ENCODE assay signal across 17 cellular contexts in genomic region chr19:6754653-6755463, GRCh38. TPM values are rescaled to one million over a fixed set of nuclear protein-coding genes. Genes with fewer than 3 reads are reported as not detected.
A peak's percentile ranks its signal among the peaks of the same experiment; 100 is the strongest.
DNase-seq lines count a peak whose midpoint lies in the region; ATAC-seq and TF ChIP-seq lines count a peak whose summit lies in the region.
"Had no signal": no experiment of that assay in that cellular context is flagged by ENCODE, and none has a peak within 500 bp of the region (broad histone marks: within the 10 kb centered on the region; RNA-seq: fewer than 3 reads in every experiment).

No MANE protein-coding gene starts in this region.

- H3K27ac ChIP-seq in stomach = no peak overlapping the region
- H3K27ac ChIP-seq: SJCRH30 had no signal

- H3K4me3 ChIP-seq in H7 (ENCODE audit: insufficient read depth, low read depth, low read length) (no peak overlapping the region), stomach (no peak overlapping the region)
- H3K4me3 ChIP-seq: SJCRH30 had no signal

- H3K36me3 ChIP-seq in H7 (replicated peaks; ENCODE audit: control insufficient read depth, insufficient read depth, low read length) = peaks cover 22% of the 10 kb centered on the region
- H3K36me3 ChIP-seq in stomach = peaks cover 23 to 72% (median 60%) of the 10 kb centered on the region in 4 donors

- no peak for ATAC-seq in natural killer cell treated with Interleukin-12 subunit alpha and Interleukin-12 subunit beta and Interleukin-15 and Interleukin-18, amount 100 ng/mL, for 72 hours
- ATAC-seq in natural killer cell (no peak), HG03378 (IDR thresholded peaks at IDR 0.05; ENCODE audit: unreplicated experiment) (no peak), HG03280 (IDR thresholded peaks at IDR 0.05; ENCODE audit: unreplicated experiment) (no peak)
- no peak for ATAC-seq in central memory CD8-positive, alpha-beta T cell (replicated peaks; ENCODE audit: extremely low read depth, poor library complexity, severe bottlenecking)

- H3K27me3 ChIP-seq in H7 (ENCODE audit: control insufficient read depth, insufficient read depth, low read length) = no peaks in the 10 kb centered on the region
- H3K27me3 ChIP-seq in stomach = no peaks in the 10 kb centered on the region
- H3K27me3 ChIP-seq: SJCRH30 had no signal

- 89 to 93% (median 90%) methylated on average over 20 to 23 of the region's 23 CpGs for WGBS in stomach, 5 donors

- H3K4me1 ChIP-seq in stomach = peaks cover 8 to 22% (median 15%) of the 10 kb centered on the region in 4 donors
- H3K4me1 ChIP-seq: SJCRH30 had no signal

- no peak for TF ChIP-seq POLR2A in stomach (IDR thresholded peaks at IDR 0.05)

- peaks cover 6 to 18% of the 10 kb centered on the region in 2 donors for H3K4me1 Mint-ChIP-seq in natural killer cell treated with Interleukin-12 subunit alpha and Interleukin-12 subunit beta and Interleukin-15 and Interleukin-18, amount 100 ng/mL, for 72 hours (ENCODE audit: low read depth in 2 of 2)
- peaks cover 6 to 23% of the 10 kb centered on the region in 2 donors for H3K4me1 Mint-ChIP-seq in natural killer cell
- peaks cover 20% of the 10 kb centered on the region for H3K4me1 Mint-ChIP-seq in central memory CD8-positive, alpha-beta T cell

- H3K36me3 Mint-ChIP-seq in natural killer cell treated with Interleukin-12 subunit alpha and Interleukin-12 subunit beta and Interleukin-15 and Interleukin-18, amount 100 ng/mL, for 72 hours = peaks cover 7% of the 10 kb centered on the region
- H3K36me3 Mint-ChIP-seq in natural killer cell = no peaks in the 10 kb centered on the region
- H3K36me3 Mint-ChIP-seq in central memory CD8-positive, alpha-beta T cell (ENCODE audit: insufficient read depth) = peaks cover 37% of the 10 kb centered on the region

- TF ChIP-seq EP300 in stomach (IDR thresholded peaks at IDR 0.05) = no peak

- no peak for DNase-seq in natural killer cell treated with Interleukin-12 subunit alpha and Interleukin-12 subunit beta and Interleukin-15 and Interleukin-18, amount 100 ng/mL, for 72 hours (ENCODE audit: low spot score)
- DNase-seq in natural killer cell = no peak
- DNase-seq in H7 = peak; percentile 22
- no peak for DNase-seq in central memory CD8-positive, alpha-beta T cell (ENCODE audit: low spot score in 2 of 2)
- DNase-seq in stomach = no peak
- DNase-seq: CD4-positive, CD25-positive, alpha-beta regulatory T cell; DMS79; H9; NCI-H1417 treated with DMSO at 0.1 percent for 48 hours; NCI-H1930; NCI-H2171; NCI-H446; NCI-H69; NK-92 treated with Interleukin-12 subunit alpha and Interleukin-12 subunit beta, amount 100 ng/mL, for 24 hours; SJCRH30 had no signal

- no peaks in the 10 kb centered on the region for H3K9me3 Mint-ChIP-seq in natural killer cell treated with Interleukin-12 subunit alpha and Interleukin-12 subunit beta and Interleukin-15 and Interleukin-18, amount 100 ng/mL, for 72 hours
- H3K9me3 Mint-ChIP-seq in natural killer cell = no peaks in the 10 kb centered on the region
- no peaks in the 10 kb centered on the region for H3K9me3 Mint-ChIP-seq in central memory CD8-positive, alpha-beta T cell
- H3K9me3 Mint-ChIP-seq: CD4-positive, CD25-positive, alpha-beta regulatory T cell; H9 had no signal

- H3K27me3 Mint-ChIP-seq in natural killer cell treated with Interleukin-12 subunit alpha and Interleukin-12 subunit beta and Interleukin-15 and Interleukin-18, amount 100 ng/mL, for 72 hours = no peaks in the 10 kb centered on the region
- H3K27me3 Mint-ChIP-seq in natural killer cell (ENCODE audit: low read depth in 2 of 2) = no peaks in the 10 kb centered on the region
- no peaks in the 10 kb centered on the region for H3K27me3 Mint-ChIP-seq in central memory CD8-positive, alpha-beta T cell
- H3K27me3 Mint-ChIP-seq: CD4-positive, CD25-positive, alpha-beta regulatory T cell had no signal

- H3K9me3 ChIP-seq in stomach = no peaks in the 10 kb centered on the region
- H3K9me3 ChIP-seq: SJCRH30 had no signal

- intact Hi-C loops in natural killer cell (cut with micrococcal nuclease) (no loop called here), stomach (cut with DNase I; ENCODE audit: low total_unique reads) (no loop called here)

- peak overlapping the region in 1 of 2 donors; percentile 48 for H3K27ac Mint-ChIP-seq in natural killer cell treated with Interleukin-12 subunit alpha and Interleukin-12 subunit beta and Interleukin-15 and Interleukin-18, amount 100 ng/mL, for 72 hours
- H3K27ac Mint-ChIP-seq in natural killer cell = no peak overlapping the region
- peak overlapping the region; percentile 46 for H3K27ac Mint-ChIP-seq in central memory CD8-positive, alpha-beta T cell (ENCODE audit: low read depth)
- H3K27ac Mint-ChIP-seq: CD4-positive, CD25-positive, alpha-beta regulatory T cell; H9 had no signal

- TF ChIP-seq CTCF in natural killer cell (IDR thresholded peaks at IDR 0.05) = no peak
- no peak for TF ChIP-seq CTCF in stomach (IDR thresholded peaks at IDR 0.05)

- H3K4me3 Mint-ChIP-seq in natural killer cell treated with Interleukin-12 subunit alpha and Interleukin-12 subunit beta and Interleukin-15 and Interleukin-18, amount 100 ng/mL, for 72 hours = peak overlapping the region; percentile 12
- H3K4me3 Mint-ChIP-seq in natural killer cell = no peak overlapping the region
- H3K4me3 Mint-ChIP-seq in central memory CD8-positive, alpha-beta T cell = no peak overlapping the region
- H3K4me3 Mint-ChIP-seq: CD4-positive, CD25-positive, alpha-beta regulatory T cell had no signal

RNA-seq across cellular contexts. Expression of gene SH2D3A, which starts 12.4 kb away (rescaled TPM):
- 10 to 100 TPM; 15.2 to 17.8 TPM for total RNA-seq in natural killer cell treated with Interleukin-12 subunit alpha and Interleukin-12 subunit beta and Interleukin-15 and Interleukin-18, amount 100 ng/mL, for 72 hours
- total RNA-seq in natural killer cell = 10 to 100 TPM; 14.6 to 20.1 (median 15.3) TPM
- 11.7 and 12.8 TPM in 2 replicates for total RNA-seq in H7 (2014; rRNA removed; shearing (Covaris generic))
- total RNA-seq in stomach = 10 to 100 TPM in 4 of 5 donors, 1 to 10 TPM in 1; 8.8 to 71.3 (median 43.0) TPM
- polyA plus RNA-seq in stomach = 10 to 100 TPM; 19.9 to 23.6 (median 20.2) TPM
- total RNA-seq: SJCRH30 had no signal

RNA-seq across cellular contexts. Expression of gene TRIP10, which starts 15.4 kb away (rescaled TPM):
- 10 to 100 TPM; 44.8 to 76.5 TPM for total RNA-seq in natural killer cell treated with Interleukin-12 subunit alpha and Interleukin-12 subunit beta and Interleukin-15 and Interleukin-18, amount 100 ng/mL, for 72 hours
- total RNA-seq in natural killer cell (1 to 10 TPM; 1.0 to 5.2 (median 3.3) TPM), stomach (10 to 100 TPM; 30.1 to 91.5 (median 86.9) TPM)
- total RNA-seq in H7 (2014; rRNA removed; shearing (Covaris generic)) = 84.5 and 92.2 TPM in 2 replicates
- polyA plus RNA-seq in stomach = 100 to 1,000 TPM in 1 of 3 donors, 10 to 100 TPM in 2; 44.9 to 111 (median 46.8) TPM

RNA-seq across cellular contexts. Expression of gene GPR108, which starts 17.5 kb away (rescaled TPM):
- 10 to 100 TPM; 67.4 to 70.4 TPM for total RNA-seq in natural killer cell treated with Interleukin-12 subunit alpha and Interleukin-12 subunit beta and Interleukin-15 and Interleukin-18, amount 100 ng/mL, for 72 hours
- 10 to 100 TPM; 66.1 to 78.0 (median 76.9) TPM for total RNA-seq in natural killer cell
- 60.7 and 61.7 TPM in 2 replicates for total RNA-seq in H7 (2014; rRNA removed; shearing (Covaris generic))
- 10 to 100 TPM; 28.1 to 78.6 (median 54.2) TPM for total RNA-seq in stomach
- 100 to 1,000 TPM in 1 of 3 donors, 10 to 100 TPM in 2; 59.9 to 132 (median 64.4) TPM for polyA plus RNA-seq in stomach

RNA-seq across cellular contexts. Expression of gene VAV1, which starts 17.6 kb away (rescaled TPM):
- total RNA-seq in natural killer cell treated with Interleukin-12 subunit alpha and Interleukin-12 subunit beta and Interleukin-15 and Interleukin-18, amount 100 ng/mL, for 72 hours = 100 to 1,000 TPM; 166 to 167 TPM
- total RNA-seq in natural killer cell = 100 to 1,000 TPM; 141 to 167 (median 164) TPM
- total RNA-seq in H7 (2014; rRNA removed; shearing (Covaris generic)) = 9.5 and 13.3 TPM in 2 replicates
- 100 to 1,000 TPM in 1 of 5 donors, 1 to 10 TPM in 4; 2.2 to 130 (median 4.4) TPM for total RNA-seq in stomach
- polyA plus RNA-seq in stomach = 1 to 10 TPM; 1.7 to 3.7 (median 3.6) TPM
- total RNA-seq: SJCRH30 had no signal

RNA-seq across cellular contexts. Expression of gene C3, which starts 34.4 kb away (rescaled TPM):
- total RNA-seq in natural killer cell treated with Interleukin-12 subunit alpha and Interleukin-12 subunit beta and Interleukin-15 and Interleukin-18, amount 100 ng/mL, for 72 hours = 1 to 10 TPM; 3.5 to 9.2 TPM
- total RNA-seq in natural killer cell = 1 to 10 TPM in 1 of 3 donors, under 1 TPM in 1, not detected in 1; 0.38 to 5.5 TPM
- total RNA-seq in H7 (2014; rRNA removed; shearing (Covaris generic)) = 13.4 and 20.2 TPM in 2 replicates
- 1,000 to 10,000 TPM in 1 of 5 donors, 100 to 1,000 TPM in 2, 10 to 100 TPM in 2; 35.3 to 1,672 (median 430) TPM for total RNA-seq in stomach
- polyA plus RNA-seq in stomach = 100 to 1,000 TPM in 1 of 3 donors, 10 to 100 TPM in 2; 22.8 to 367 (median 75.0) TPM
- total RNA-seq: CD4-positive, CD25-positive, alpha-beta regulatory T cell; SJCRH30 had no signal
- polyA plus RNA-seq: CD4-positive, CD25-positive, alpha-beta regulatory T cell had no signal

Comparison
In these comparisons a context has a peak if more than half of its experiments do, and no peak if none do; other contexts are left out.
1. RNA of gene TRIP10, which starts 15.4 kb away (total RNA-seq): 84.5 to 92.2 TPM in H7, 30.1 to 91.5 TPM in stomach and 44.8 to 76.5 TPM in natural killer cell treated with Interleukin-12 subunit alpha and Interleukin-12 subunit beta and Interleukin-15 and Interleukin-18, amount 100 ng/mL, for 72 hours; 1.0 to 5.2 TPM in natural killer cell; every median in the first group is over 4 times any median in the second.